Comparison of ENCODE assay signal across 1 cellular context in genomic region chr1:182029379-182030331, GRCh38.
TF ChIP-seq lines count a peak whose summit lies in the region.

No MANE protein-coding gene starts in this region.

TF ChIP-seq in K562, 482 proteins besides CTCF, POLR2A, EP300 and RAD21 (continued from another document and continues in another):
- TF ChIP-seq CHAMP1 (IDR thresholded peaks at IDR 0.05) (no peak), ESRRA (IDR thresholded peaks at IDR 0.05; ENCODE audit: borderline replicate concordance, low read depth) (peak; percentile 40; the same call in 1 of the 2 replicates), CTCFL (IDR thresholded peaks at IDR 0.05; ENCODE audit: borderline replicate concordance, insufficient read depth, low read depth, low read length, poor library complexity, severe bottlenecking) (peak; percentile 98), ZNF740 (CRISPR knock-in tag; IDR thresholded peaks at IDR 0.05) (peak; percentile 49; the same call in 1 of the 2 replicates), ZNF740 (tag; IDR thresholded peaks at IDR 0.05) (peak in 1 of 2 experiments; percentile 67; a peak in 1 of 4 replicates), PHF8 (IDR thresholded peaks at IDR 0.05; ENCODE audit: borderline replicate concordance, low read length) (peak; percentile 71), MBD2 (IDR thresholded peaks at IDR 0.05; ENCODE audit: borderline replicate concordance, low read depth) (peak; percentile 50; the same call in 1 of the 2 replicates), PBX2 (CRISPR knock-in tag; IDR thresholded peaks at IDR 0.05; ENCODE audit: low read depth) (no peak; the same call in 1 of the 2 replicates), PBX2 (tag; conservative IDR thresholded peaks at IDR 0.05; ENCODE audit: low read depth) (peak; percentile 89), ZBTB7A (IDR thresholded peaks at IDR 0.05; ENCODE audit: borderline replicate concordance, control insufficient read depth, low read depth, low read length) (peak; percentile 89; the same call in 1 of the 2 replicates), E2F4 (CRISPR knock-in tag; IDR thresholded peaks at IDR 0.05; ENCODE audit: low read depth) (no peak), CCNT2 (IDR thresholded peaks at IDR 0.05; ENCODE audit: borderline replicate concordance, extremely low read depth, insufficient read length, low read depth, low read length) (peak; percentile 37), PKNOX1 (IDR thresholded peaks at IDR 0.05) (peak; percentile 98), HDAC2 (IDR thresholded peaks at IDR 0.05) (0 out of 2 replicates have a peak, but pooled peaks have one; percentile 32), ZNF239 (CRISPR knock-in tag; IDR thresholded peaks at IDR 0.05) (peak; percentile 38; the same call in 1 of the 2 replicates), HNRNPLL (IDR thresholded peaks at IDR 0.05; ENCODE audit: low read depth, low read length, poor library complexity, severe bottlenecking) (peak; percentile 32), RUNX1 (IDR thresholded peaks at IDR 0.05; ENCODE audit: low read depth) (no peak), MGA (IDR thresholded peaks at IDR 0.05) (peak; percentile 61), NONO (IDR thresholded peaks at IDR 0.05; ENCODE audit: low read depth in 2 of 2, low read length in 1 of 2) (peak in 1 of 2 experiments; percentile 59; a peak in 1 of 4 replicates), DIDO1 (tag; IDR thresholded peaks at IDR 0.05; ENCODE audit: low read depth) (0 out of 2 replicates have a peak, but pooled peaks have one; percentile 27), FUS (optimal IDR thresholded peaks at IDR 0.05; ENCODE audit: low read depth, low read length) (peak; percentile 21), ZEB2 (IDR thresholded peaks at IDR 0.05) (0 out of 2 replicates have a peak, but pooled peaks have one; percentile 26), SMAD4 (CRISPR knock-in tag; conservative IDR thresholded peaks at IDR 0.05) (peak; percentile 53; the same call in 1 of the 2 replicates), ZHX1 (conservative IDR thresholded peaks at IDR 0.05; ENCODE audit: low read length) (0 out of 2 replicates have a peak, but pooled peaks have one; percentile 62), ZC3H8 (IDR thresholded peaks at IDR 0.05) (no peak), TBP (optimal IDR thresholded peaks at IDR 0.05; ENCODE audit: low read depth, low read length) (peak; percentile 46)
